1 cellular context compared by ENCODE assay signal in the genomic region with DNA sequence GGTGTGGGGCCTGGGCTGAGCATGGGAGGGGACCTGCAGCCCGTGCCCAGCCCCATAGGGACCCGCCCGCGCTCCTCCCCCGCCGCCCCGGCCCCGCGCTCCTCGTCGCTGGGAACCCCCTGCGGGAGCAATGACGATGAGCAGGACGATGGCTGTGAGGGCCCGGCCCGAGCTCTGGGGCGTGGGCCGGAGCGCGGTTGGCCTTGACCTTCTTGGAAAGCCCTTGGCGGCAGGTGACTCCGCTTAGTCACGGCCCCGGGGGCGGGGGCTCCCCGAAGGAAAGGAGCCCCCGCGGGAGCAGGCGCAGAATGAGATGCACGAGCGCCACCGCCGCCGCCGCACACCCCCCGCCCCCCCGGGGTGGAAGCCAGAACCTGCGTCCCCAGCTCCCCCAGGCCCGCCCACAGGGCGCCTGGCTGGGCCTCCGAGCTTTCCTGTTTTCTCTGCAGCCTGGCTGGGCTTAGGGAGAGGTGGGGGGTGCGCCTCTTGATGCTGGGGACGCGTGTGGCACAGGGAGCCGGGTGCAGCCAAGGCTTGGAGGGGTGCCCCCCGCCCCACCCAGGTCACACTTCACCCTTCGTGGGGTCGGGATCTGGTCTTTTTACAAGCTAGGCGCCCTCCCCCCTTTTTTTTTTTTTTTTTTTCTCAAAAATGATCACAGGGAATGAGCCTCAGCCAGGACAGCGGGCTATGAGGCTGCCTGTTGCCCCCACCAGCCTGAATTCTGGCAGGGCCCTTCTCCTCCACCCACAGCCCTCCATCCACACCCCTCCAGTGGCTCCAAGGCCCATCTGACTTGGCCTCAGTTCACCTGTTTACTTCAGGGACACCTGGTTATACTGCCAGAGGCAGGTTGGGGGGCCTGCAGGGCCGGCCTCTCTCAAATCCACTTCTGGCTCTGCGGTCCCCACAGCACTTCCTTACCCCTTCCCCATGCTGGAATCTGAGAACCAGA.
A peak's percentile ranks its signal among the peaks of the same experiment; 100 is the strongest.
TF ChIP-seq lines count a peak whose summit lies in the region.

No MANE protein-coding gene starts in this region.

TF ChIP-seq in HepG2, 621 proteins besides CTCF, POLR2A, EP300 and RAD21 (continued from another document and continues in another):
- TF ChIP-seq, protein P1, sequence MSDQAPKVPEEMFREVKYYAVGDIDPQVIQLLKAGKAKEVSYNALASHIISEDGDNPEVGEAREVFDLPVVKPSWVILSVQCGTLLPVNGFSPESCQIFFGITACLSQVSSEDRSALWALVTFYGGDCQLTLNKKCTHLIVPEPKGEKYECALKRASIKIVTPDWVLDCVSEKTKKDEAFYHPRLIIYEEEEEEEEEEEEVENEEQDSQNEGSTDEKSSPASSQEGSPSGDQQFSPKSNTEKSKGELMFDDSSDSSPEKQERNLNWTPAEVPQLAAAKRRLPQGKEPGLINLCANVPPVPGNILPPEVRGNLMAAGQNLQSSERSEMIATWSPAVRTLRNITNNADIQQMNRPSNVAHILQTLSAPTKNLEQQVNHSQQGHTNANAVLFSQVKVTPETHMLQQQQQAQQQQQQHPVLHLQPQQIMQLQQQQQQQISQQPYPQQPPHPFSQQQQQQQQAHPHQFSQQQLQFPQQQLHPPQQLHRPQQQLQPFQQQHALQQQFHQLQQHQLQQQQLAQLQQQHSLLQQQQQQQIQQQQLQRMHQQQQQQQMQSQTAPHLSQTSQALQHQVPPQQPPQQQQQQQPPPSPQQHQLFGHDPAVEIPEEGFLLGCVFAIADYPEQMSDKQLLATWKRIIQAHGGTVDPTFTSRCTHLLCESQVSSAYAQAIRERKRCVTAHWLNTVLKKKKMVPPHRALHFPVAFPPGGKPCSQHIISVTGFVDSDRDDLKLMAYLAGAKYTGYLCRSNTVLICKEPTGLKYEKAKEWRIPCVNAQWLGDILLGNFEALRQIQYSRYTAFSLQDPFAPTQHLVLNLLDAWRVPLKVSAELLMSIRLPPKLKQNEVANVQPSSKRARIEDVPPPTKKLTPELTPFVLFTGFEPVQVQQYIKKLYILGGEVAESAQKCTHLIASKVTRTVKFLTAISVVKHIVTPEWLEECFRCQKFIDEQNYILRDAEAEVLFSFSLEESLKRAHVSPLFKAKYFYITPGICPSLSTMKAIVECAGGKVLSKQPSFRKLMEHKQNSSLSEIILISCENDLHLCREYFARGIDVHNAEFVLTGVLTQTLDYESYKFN (CRISPR knock-in tag; conservative IDR thresholded peaks at IDR 0.05): peak; percentile 47; the same call in 1 of the 2 replicates
- no peak for TF ChIP-seq ZNF724P (CRISPR knock-in tag; IDR thresholded peaks at IDR 0.05; ENCODE audit: borderline replicate concordance)
- TF ChIP-seq, protein P2, sequence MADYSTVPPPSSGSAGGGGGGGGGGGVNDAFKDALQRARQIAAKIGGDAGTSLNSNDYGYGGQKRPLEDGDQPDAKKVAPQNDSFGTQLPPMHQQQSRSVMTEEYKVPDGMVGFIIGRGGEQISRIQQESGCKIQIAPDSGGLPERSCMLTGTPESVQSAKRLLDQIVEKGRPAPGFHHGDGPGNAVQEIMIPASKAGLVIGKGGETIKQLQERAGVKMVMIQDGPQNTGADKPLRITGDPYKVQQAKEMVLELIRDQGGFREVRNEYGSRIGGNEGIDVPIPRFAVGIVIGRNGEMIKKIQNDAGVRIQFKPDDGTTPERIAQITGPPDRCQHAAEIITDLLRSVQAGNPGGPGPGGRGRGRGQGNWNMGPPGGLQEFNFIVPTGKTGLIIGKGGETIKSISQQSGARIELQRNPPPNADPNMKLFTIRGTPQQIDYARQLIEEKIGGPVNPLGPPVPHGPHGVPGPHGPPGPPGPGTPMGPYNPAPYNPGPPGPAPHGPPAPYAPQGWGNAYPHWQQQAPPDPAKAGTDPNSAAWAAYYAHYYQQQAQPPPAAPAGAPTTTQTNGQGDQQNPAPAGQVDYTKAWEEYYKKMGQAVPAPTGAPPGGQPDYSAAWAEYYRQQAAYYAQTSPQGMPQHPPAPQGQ (CRISPR knock-in tag; IDR thresholded peaks at IDR 0.05; ENCODE audit: borderline replicate concordance): no peak
- TF ChIP-seq NCOA2 (CRISPR knock-in tag; IDR thresholded peaks at IDR 0.05): peak; percentile 71
- no peak for TF ChIP-seq ZFP82 (CRISPR knock-in tag; IDR thresholded peaks at IDR 0.05; ENCODE audit: borderline replicate concordance)
- TF ChIP-seq, protein P3, sequence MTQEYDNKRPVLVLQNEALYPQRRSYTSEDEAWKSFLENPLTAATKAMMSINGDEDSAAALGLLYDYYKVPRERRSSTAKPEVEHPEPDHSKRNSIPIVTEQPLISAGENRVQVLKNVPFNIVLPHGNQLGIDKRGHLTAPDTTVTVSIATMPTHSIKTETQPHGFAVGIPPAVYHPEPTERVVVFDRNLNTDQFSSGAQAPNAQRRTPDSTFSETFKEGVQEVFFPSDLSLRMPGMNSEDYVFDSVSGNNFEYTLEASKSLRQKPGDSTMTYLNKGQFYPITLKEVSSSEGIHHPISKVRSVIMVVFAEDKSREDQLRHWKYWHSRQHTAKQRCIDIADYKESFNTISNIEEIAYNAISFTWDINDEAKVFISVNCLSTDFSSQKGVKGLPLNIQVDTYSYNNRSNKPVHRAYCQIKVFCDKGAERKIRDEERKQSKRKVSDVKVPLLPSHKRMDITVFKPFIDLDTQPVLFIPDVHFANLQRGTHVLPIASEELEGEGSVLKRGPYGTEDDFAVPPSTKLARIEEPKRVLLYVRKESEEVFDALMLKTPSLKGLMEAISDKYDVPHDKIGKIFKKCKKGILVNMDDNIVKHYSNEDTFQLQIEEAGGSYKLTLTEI (CRISPR knock-in tag; conservative IDR thresholded peaks at IDR 0.05): no peak
- no peak; the same call in 1 of the 2 replicates for TF ChIP-seq ZMAT3 (CRISPR knock-in tag; conservative IDR thresholded peaks at IDR 0.05)
- TF ChIP-seq NR2F2 (IDR thresholded peaks at IDR 0.05; ENCODE audit: borderline replicate concordance, low read depth): peak; percentile 58; the same call in 1 of the 2 replicates
- TF ChIP-seq, protein P4, sequence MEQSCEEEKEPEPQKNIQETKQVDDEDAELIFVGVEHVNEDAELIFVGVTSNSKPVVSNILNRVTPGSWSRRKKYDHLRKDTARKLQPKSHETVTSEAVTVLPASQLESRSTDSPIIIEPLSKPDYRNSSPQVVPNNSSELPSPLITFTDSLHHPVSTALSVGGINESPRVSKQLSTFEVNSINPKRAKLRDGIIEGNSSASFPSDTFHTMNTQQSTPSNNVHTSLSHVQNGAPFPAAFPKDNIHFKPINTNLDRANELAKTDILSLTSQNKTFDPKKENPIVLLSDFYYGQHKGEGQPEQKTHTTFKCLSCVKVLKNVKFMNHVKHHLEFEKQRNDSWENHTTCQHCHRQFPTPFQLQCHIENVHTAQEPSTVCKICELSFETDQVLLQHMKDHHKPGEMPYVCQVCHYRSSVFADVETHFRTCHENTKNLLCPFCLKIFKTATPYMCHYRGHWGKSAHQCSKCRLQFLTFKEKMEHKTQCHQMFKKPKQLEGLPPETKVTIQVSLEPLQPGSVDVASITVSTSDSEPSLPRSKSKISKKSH (CRISPR knock-in tag; IDR thresholded peaks at IDR 0.05; ENCODE audit: borderline replicate concordance): no peak
- TF ChIP-seq, protein P5, sequence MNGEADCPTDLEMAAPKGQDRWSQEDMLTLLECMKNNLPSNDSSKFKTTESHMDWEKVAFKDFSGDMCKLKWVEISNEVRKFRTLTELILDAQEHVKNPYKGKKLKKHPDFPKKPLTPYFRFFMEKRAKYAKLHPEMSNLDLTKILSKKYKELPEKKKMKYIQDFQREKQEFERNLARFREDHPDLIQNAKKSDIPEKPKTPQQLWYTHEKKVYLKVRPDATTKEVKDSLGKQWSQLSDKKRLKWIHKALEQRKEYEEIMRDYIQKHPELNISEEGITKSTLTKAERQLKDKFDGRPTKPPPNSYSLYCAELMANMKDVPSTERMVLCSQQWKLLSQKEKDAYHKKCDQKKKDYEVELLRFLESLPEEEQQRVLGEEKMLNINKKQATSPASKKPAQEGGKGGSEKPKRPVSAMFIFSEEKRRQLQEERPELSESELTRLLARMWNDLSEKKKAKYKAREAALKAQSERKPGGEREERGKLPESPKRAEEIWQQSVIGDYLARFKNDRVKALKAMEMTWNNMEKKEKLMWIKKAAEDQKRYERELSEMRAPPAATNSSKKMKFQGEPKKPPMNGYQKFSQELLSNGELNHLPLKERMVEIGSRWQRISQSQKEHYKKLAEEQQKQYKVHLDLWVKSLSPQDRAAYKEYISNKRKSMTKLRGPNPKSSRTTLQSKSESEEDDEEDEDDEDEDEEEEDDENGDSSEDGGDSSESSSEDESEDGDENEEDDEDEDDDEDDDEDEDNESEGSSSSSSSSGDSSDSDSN (CRISPR knock-in tag; IDR thresholded peaks at IDR 0.05): peak; percentile 67
- TF ChIP-seq ZNF530 (CRISPR knock-in tag; IDR thresholded peaks at IDR 0.05; ENCODE audit: low read depth): no peak
- TF ChIP-seq SRY (CRISPR knock-in tag; IDR thresholded peaks at IDR 0.05): no peak
- TF ChIP-seq ATF7 (IDR thresholded peaks at IDR 0.05): no peak
- TF ChIP-seq ATF7 (CRISPR knock-in tag; IDR thresholded peaks at IDR 0.05): no peak
- TF ChIP-seq, protein P6, sequence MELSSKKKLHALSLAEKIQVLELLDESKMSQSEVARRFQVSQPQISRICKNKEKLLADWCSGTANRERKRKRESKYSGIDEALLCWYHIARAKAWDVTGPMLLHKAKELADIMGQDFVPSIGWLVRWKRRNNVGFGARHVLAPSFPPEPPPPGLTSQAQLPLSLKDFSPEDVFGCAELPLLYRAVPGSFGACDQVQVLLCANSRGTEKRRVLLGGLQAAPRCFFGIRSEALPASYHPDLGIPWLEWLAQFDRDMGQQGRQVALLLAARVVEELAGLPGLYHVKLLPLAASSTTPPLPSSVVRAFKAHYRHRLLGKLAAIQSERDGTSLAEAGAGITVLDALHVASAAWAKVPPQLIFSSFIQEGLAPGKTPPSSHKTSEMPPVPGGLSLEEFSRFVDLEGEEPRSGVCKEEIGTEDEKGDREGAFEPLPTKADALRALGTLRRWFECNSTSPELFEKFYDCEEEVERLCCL (CRISPR knock-in tag; IDR thresholded peaks at IDR 0.05; ENCODE audit: borderline replicate concordance): no peak
- TF ChIP-seq, protein P7, sequence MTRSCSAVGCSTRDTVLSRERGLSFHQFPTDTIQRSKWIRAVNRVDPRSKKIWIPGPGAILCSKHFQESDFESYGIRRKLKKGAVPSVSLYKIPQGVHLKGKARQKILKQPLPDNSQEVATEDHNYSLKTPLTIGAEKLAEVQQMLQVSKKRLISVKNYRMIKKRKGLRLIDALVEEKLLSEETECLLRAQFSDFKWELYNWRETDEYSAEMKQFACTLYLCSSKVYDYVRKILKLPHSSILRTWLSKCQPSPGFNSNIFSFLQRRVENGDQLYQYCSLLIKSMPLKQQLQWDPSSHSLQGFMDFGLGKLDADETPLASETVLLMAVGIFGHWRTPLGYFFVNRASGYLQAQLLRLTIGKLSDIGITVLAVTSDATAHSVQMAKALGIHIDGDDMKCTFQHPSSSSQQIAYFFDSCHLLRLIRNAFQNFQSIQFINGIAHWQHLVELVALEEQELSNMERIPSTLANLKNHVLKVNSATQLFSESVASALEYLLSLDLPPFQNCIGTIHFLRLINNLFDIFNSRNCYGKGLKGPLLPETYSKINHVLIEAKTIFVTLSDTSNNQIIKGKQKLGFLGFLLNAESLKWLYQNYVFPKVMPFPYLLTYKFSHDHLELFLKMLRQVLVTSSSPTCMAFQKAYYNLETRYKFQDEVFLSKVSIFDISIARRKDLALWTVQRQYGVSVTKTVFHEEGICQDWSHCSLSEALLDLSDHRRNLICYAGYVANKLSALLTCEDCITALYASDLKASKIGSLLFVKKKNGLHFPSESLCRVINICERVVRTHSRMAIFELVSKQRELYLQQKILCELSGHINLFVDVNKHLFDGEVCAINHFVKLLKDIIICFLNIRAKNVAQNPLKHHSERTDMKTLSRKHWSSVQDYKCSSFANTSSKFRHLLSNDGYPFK (CRISPR knock-in tag; IDR thresholded peaks at IDR 0.05; ENCODE audit: borderline replicate concordance): no peak
- TF ChIP-seq CHD4 (IDR thresholded peaks at IDR 0.05; ENCODE audit: borderline replicate concordance, low read length): no peak
- TF ChIP-seq SRF (IDR thresholded peaks at IDR 0.05; ENCODE audit: low read depth, low read length): no peak
- no peak for TF ChIP-seq ZFYVE20 (CRISPR knock-in tag; IDR thresholded peaks at IDR 0.05; ENCODE audit: borderline replicate concordance, low read depth)
- no peak for TF ChIP-seq ZNF766 (CRISPR knock-in tag; IDR thresholded peaks at IDR 0.05; ENCODE audit: borderline replicate concordance)
- no peak for TF ChIP-seq ZNF207 (IDR thresholded peaks at IDR 0.05; ENCODE audit: borderline replicate concordance)
- TF ChIP-seq, protein P8, sequence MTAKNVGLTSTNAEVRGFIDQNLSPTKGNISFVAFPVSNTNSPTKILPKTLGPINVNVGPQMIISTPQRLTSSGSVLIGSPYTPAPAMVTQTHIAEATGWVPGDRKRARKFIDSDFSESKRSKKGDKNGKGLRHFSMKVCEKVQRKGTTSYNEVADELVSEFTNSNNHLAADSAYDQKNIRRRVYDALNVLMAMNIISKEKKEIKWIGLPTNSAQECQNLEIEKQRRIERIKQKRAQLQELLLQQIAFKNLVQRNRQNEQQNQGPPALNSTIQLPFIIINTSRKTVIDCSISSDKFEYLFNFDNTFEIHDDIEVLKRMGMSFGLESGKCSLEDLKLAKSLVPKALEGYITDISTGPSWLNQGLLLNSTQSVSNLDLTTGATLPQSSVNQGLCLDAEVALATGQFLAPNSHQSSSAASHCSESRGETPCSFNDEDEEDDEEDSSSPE (CRISPR knock-in tag; IDR thresholded peaks at IDR 0.05): peak; percentile 46; the same call in 1 of the 2 replicates
- TF ChIP-seq, protein P9, sequence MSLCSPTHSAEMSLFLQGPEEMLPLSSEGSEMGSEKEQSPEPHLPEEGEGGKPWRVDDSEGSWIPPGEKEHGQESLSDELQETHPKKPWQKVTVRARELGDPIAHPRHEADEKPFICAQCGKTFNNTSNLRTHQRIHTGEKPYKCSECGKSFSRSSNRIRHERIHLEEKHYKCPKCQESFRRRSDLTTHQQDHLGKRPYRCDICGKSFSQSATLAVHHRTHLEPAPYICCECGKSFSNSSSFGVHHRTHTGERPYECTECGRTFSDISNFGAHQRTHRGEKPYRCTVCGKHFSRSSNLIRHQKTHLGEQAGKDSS (CRISPR knock-in tag; IDR thresholded peaks at IDR 0.05; ENCODE audit: borderline replicate concordance, low read depth): no peak; the same call in 1 of the 2 replicates
- no peak for TF ChIP-seq HNRNPK (IDR thresholded peaks at IDR 0.05; ENCODE audit: low read depth, low read length, poor library complexity, severe bottlenecking)
- TF ChIP-seq MAFF (IDR thresholded peaks at IDR 0.05; ENCODE audit: low read depth, low read length): no peak
- no peak for TF ChIP-seq ZNF329 (CRISPR knock-in tag; IDR thresholded peaks at IDR 0.05; ENCODE audit: low read depth)
- TF ChIP-seq ZNF260 (CRISPR knock-in tag; IDR thresholded peaks at IDR 0.05; ENCODE audit: borderline replicate concordance, low read depth): no peak
- no peak for TF ChIP-seq KLF11 (CRISPR knock-in tag; IDR thresholded peaks at IDR 0.05)
- no peak for TF ChIP-seq ZNF564 (CRISPR knock-in tag; IDR thresholded peaks at IDR 0.05)
- no peak for TF ChIP-seq ONECUT2 (CRISPR knock-in tag; IDR thresholded peaks at IDR 0.05)
- peak; percentile 29; the same call in 1 of the 2 replicates for TF ChIP-seq TARDBP (CRISPR knock-in tag; IDR thresholded peaks at IDR 0.05)
- no peak for TF ChIP-seq NFYB (CRISPR knock-in tag; IDR thresholded peaks at IDR 0.05)
- 0 out of 2 replicates have a peak, but pooled peaks have one; percentile 62 for TF ChIP-seq KLF6 (CRISPR knock-in tag; IDR thresholded peaks at IDR 0.05)
- no peak for TF ChIP-seq ZNF660 (CRISPR knock-in tag; IDR thresholded peaks at IDR 0.05; ENCODE audit: borderline replicate concordance, low read depth)
- peak; percentile 83 for TF ChIP-seq HOXA3 (CRISPR knock-in tag; IDR thresholded peaks at IDR 0.05)
- no peak for TF ChIP-seq SMAD1 (CRISPR knock-in tag; IDR thresholded peaks at IDR 0.05; ENCODE audit: borderline replicate concordance, low read depth)
- TF ChIP-seq ATRX (CRISPR knock-in tag; IDR thresholded peaks at IDR 0.05; ENCODE audit: borderline replicate concordance): no peak
- no peak for TF ChIP-seq ZNF652 (CRISPR knock-in tag; IDR thresholded peaks at IDR 0.05; ENCODE audit: borderline replicate concordance, low read depth)
- TF ChIP-seq ZKSCAN5 (CRISPR knock-in tag; IDR thresholded peaks at IDR 0.05): no peak
- no peak for TF ChIP-seq ADNP (CRISPR knock-in tag; IDR thresholded peaks at IDR 0.05)
- peak; percentile 66; the same call in 1 of the 2 replicates for TF ChIP-seq KDM5B (CRISPR knock-in tag; IDR thresholded peaks at IDR 0.05; ENCODE audit: borderline replicate concordance)
